1 cellular context compared by ENCODE assay signal in the genomic region with DNA sequence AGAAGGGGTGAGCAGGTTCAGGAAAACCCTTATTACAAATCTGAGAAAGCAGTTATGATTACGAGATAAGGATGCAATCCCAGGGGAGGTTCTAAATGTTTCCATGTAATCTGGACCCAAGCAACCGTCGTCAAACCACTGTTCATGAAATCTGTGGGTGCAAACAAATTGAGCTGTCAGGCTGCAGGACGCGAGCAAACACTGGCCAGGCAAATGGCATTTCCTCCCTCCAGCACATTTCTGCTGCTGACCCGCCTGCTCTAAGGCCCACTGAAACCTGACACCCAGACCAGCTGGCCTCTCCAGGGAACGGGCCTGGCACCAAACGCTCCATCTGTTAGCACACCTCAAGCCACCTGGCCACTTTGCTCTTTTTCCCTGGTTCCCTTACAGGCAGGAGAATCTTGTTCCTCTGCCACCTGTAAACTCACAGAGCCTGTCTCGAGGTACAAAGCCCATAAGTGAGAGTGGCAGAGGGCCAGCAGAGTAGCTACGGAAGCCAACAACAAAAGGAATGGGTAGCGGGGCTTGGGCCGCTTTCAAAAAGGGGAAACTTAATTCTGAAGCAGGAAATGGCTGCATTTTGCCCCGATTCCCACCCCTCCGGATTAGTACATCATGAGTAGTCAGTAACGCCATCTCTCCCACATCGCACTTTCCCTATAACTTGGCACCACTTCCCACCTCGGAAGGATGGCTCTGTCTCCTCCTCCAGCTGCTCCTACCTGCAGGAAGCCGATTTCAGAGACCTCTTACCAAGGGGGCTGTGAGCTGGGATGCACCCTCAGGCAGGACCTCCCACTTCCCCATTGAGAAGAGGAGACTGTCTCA.
A peak's percentile ranks its signal among the peaks of the same experiment; 100 is the strongest.
TF ChIP-seq lines count a peak whose summit lies in the region.

No MANE protein-coding gene starts in this region.

TF ChIP-seq in HepG2, 621 proteins besides CTCF, POLR2A, EP300 and RAD21 (continued from another document and continues in another):
- TF ChIP-seq ZNF572 (CRISPR knock-in tag; IDR thresholded peaks at IDR 0.05) (0 out of 2 replicates have a peak, but pooled peaks have one; percentile 80), SMARCC2 (IDR thresholded peaks at IDR 0.05) (no peak), ZNF24 (IDR thresholded peaks at IDR 0.05) (no peak), ZFP82 (CRISPR knock-in tag; IDR thresholded peaks at IDR 0.05; ENCODE audit: borderline replicate concordance) (no peak), ZNF772 (CRISPR knock-in tag; IDR thresholded peaks at IDR 0.05) (no peak), TAF15 (IDR thresholded peaks at IDR 0.05; ENCODE audit: low read depth, low read length, poor library complexity, severe bottlenecking) (no peak), LCORL (IDR thresholded peaks at IDR 0.05) (no peak), LCORL (CRISPR knock-in tag; IDR thresholded peaks at IDR 0.05) (peak; percentile 76), CENPX (CRISPR knock-in tag; IDR thresholded peaks at IDR 0.05) (no peak), U2AF1 (optimal IDR thresholded peaks at IDR 0.05; ENCODE audit: low read depth, low read length) (peak; percentile 55), CSRNP1 (CRISPR knock-in tag; IDR thresholded peaks at IDR 0.05) (no peak), ZNF547 (CRISPR knock-in tag; IDR thresholded peaks at IDR 0.05) (no peak), ATF4 (CRISPR knock-in tag; IDR thresholded peaks at IDR 0.05) (no peak), EED (CRISPR knock-in tag; IDR thresholded peaks at IDR 0.05) (no peak), POLR2AphosphoS2 (IDR thresholded peaks at IDR 0.05; ENCODE audit: low read depth, low read length) (no peak), HNRNPK (IDR thresholded peaks at IDR 0.05; ENCODE audit: low read depth, low read length, poor library complexity, severe bottlenecking) (no peak), ZNF780A (CRISPR knock-in tag; IDR thresholded peaks at IDR 0.05) (no peak), ZNF558 (CRISPR knock-in tag; IDR thresholded peaks at IDR 0.05; ENCODE audit: borderline replicate concordance) (no peak), ZNF143 (CRISPR knock-in tag; IDR thresholded peaks at IDR 0.05) (no peak), ZNF501 (CRISPR knock-in tag; IDR thresholded peaks at IDR 0.05) (peak; percentile 52; the same call in 1 of the 2 replicates), RXRB (CRISPR knock-in tag; IDR thresholded peaks at IDR 0.05; ENCODE audit: borderline replicate concordance) (0 out of 2 replicates have a peak, but pooled peaks have one; percentile 41), ZSCAN29 (CRISPR knock-in tag; conservative IDR thresholded peaks at IDR 0.05) (no peak), IRX3 (CRISPR knock-in tag; IDR thresholded peaks at IDR 0.05; ENCODE audit: borderline replicate concordance, low read depth) (no peak), MED8 (CRISPR knock-in tag; IDR thresholded peaks at IDR 0.05; ENCODE audit: insufficient replicate concordance) (no peak), ZNF329 (CRISPR knock-in tag; IDR thresholded peaks at IDR 0.05; ENCODE audit: low read depth) (no peak), PHF8 (CRISPR knock-in tag; IDR thresholded peaks at IDR 0.05) (no peak), PRDM10 (CRISPR knock-in tag; IDR thresholded peaks at IDR 0.05; ENCODE audit: low read depth) (0 out of 2 replicates have a peak, but pooled peaks have one; percentile 48), GZF1 (CRISPR knock-in tag; IDR thresholded peaks at IDR 0.05) (no peak), ARID2 (CRISPR knock-in tag; IDR thresholded peaks at IDR 0.05; ENCODE audit: borderline replicate concordance) (no peak), NR3C1 (CRISPR knock-in tag; IDR thresholded peaks at IDR 0.05) (no peak), ZNF430 (CRISPR knock-in tag; IDR thresholded peaks at IDR 0.05) (peak; percentile 49; the same call in 1 of the 2 replicates), ZSCAN25 (CRISPR knock-in tag; IDR thresholded peaks at IDR 0.05) (no peak; the same call in 1 of the 2 replicates), ZNF205 (CRISPR knock-in tag; IDR thresholded peaks at IDR 0.05) (peak; percentile 35; the same call in 1 of the 2 replicates), ZNF343 (CRISPR knock-in tag; IDR thresholded peaks at IDR 0.05) (no peak), ZNF354B (CRISPR knock-in tag; IDR thresholded peaks at IDR 0.05) (no peak), SCMH1 (CRISPR knock-in tag; IDR thresholded peaks at IDR 0.05; ENCODE audit: borderline replicate concordance) (no peak), BORCS8-MEF2B (CRISPR knock-in tag; IDR thresholded peaks at IDR 0.05) (peak; percentile 78; the same call in 1 of the 2 replicates), KDM4B (CRISPR knock-in tag; IDR thresholded peaks at IDR 0.05) (no peak), SIN3A (IDR thresholded peaks at IDR 0.05; ENCODE audit: borderline replicate concordance, low read depth, low read length) (0 out of 2 replicates have a peak, but pooled peaks have one; percentile 18), NCOA1 (CRISPR knock-in tag; IDR thresholded peaks at IDR 0.05) (no peak), PRDM15 (CRISPR knock-in tag; IDR thresholded peaks at IDR 0.05) (no peak)
- TF ChIP-seq, protein P1, sequence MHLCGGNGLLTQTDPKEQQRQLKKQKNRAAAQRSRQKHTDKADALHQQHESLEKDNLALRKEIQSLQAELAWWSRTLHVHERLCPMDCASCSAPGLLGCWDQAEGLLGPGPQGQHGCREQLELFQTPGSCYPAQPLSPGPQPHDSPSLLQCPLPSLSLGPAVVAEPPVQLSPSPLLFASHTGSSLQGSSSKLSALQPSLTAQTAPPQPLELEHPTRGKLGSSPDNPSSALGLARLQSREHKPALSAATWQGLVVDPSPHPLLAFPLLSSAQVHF (CRISPR knock-in tag; IDR thresholded peaks at IDR 0.05) = no peak
- TF ChIP-seq, protein P2, sequence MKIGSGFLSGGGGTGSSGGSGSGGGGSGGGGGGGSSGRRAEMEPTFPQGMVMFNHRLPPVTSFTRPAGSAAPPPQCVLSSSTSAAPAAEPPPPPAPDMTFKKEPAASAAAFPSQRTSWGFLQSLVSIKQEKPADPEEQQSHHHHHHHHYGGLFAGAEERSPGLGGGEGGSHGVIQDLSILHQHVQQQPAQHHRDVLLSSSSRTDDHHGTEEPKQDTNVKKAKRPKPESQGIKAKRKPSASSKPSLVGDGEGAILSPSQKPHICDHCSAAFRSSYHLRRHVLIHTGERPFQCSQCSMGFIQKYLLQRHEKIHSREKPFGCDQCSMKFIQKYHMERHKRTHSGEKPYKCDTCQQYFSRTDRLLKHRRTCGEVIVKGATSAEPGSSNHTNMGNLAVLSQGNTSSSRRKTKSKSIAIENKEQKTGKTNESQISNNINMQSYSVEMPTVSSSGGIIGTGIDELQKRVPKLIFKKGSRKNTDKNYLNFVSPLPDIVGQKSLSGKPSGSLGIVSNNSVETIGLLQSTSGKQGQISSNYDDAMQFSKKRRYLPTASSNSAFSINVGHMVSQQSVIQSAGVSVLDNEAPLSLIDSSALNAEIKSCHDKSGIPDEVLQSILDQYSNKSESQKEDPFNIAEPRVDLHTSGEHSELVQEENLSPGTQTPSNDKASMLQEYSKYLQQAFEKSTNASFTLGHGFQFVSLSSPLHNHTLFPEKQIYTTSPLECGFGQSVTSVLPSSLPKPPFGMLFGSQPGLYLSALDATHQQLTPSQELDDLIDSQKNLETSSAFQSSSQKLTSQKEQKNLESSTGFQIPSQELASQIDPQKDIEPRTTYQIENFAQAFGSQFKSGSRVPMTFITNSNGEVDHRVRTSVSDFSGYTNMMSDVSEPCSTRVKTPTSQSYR (CRISPR knock-in tag; IDR thresholded peaks at IDR 0.05; ENCODE audit: borderline replicate concordance) = no peak; the same call in 1 of the 2 replicates
- TF ChIP-seq, protein P3, sequence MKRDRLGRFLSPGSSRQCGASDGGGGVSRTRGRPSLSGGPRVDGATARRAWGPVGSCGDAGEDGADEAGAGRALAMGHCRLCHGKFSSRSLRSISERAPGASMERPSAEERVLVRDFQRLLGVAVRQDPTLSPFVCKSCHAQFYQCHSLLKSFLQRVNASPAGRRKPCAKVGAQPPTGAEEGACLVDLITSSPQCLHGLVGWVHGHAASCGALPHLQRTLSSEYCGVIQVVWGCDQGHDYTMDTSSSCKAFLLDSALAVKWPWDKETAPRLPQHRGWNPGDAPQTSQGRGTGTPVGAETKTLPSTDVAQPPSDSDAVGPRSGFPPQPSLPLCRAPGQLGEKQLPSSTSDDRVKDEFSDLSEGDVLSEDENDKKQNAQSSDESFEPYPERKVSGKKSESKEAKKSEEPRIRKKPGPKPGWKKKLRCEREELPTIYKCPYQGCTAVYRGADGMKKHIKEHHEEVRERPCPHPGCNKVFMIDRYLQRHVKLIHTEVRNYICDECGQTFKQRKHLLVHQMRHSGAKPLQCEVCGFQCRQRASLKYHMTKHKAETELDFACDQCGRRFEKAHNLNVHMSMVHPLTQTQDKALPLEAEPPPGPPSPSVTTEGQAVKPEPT (CRISPR knock-in tag; IDR thresholded peaks at IDR 0.05; ENCODE audit: low read depth) = no peak
- TF ChIP-seq, protein P4, sequence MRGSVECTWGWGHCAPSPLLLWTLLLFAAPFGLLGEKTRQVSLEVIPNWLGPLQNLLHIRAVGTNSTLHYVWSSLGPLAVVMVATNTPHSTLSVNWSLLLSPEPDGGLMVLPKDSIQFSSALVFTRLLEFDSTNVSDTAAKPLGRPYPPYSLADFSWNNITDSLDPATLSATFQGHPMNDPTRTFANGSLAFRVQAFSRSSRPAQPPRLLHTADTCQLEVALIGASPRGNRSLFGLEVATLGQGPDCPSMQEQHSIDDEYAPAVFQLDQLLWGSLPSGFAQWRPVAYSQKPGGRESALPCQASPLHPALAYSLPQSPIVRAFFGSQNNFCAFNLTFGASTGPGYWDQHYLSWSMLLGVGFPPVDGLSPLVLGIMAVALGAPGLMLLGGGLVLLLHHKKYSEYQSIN (CRISPR knock-in tag; IDR thresholded peaks at IDR 0.05; ENCODE audit: borderline replicate concordance) = no peak; the same call in 1 of the 2 replicates
